Comparison of ENCODE assay signal across 1 cellular context in the genomic region with DNA sequence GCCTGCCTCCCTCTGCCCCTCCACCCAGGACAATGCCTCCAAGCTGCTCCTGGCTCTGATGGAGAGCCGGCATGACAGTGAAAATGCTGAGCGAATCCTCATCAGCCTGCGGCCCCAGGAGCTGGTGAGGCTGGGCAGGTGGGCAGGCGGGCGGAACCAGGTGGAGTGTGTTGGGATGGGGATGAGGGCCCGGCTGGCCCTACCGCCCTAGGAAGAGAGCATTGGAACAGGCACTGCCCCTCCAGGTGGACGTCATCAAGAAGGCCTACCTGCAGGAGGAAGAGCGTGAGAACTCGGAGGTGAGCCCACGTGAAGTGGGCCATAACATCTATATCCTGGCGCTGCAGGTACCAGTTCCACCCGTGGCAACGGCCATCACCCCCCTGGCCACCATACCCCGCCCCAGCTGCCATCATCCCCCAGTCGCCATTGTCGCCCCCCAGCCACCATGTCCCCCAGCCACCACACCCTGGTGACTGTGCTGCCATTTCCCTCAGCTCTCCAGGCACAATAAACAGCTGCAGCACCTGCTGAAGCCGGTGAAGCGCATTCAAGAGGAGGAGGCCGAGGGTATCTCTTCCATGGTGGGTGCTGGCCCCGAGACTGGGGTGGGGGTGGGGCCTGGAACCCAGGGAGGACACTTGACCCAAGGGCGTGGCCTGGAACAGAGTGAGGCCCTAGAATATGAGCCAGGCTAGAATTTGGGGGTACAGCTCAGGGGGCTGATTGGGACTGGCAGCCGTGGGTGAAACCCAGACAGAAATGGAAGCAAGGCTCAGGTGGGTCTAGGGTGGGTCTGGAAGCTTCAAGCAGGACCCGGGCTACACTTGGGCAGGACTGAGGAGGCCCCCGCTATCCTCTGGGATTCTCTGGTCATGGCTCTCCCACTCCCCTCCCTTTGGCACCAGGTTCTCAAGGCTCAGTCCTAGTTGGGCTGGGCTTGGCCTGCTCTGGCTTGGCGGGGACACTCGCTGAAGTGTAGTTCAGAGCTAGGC.
TF ChIP-seq lines count a peak whose summit lies in the region.

No MANE protein-coding gene starts in this region.

TF ChIP-seq in IMR-90, 13 proteins besides CTCF, POLR2A, EP300 and RAD21:
- TF ChIP-seq FOS (IDR thresholded peaks at IDR 0.05; ENCODE audit: low read depth, low read length): no peak
- no peak for TF ChIP-seq SMC3 (IDR thresholded peaks at IDR 0.05; ENCODE audit: low read depth, low read length)
- no peak for TF ChIP-seq BHLHE40 (IDR thresholded peaks at IDR 0.05; ENCODE audit: low read depth, low read length)
- TF ChIP-seq CHD1 (IDR thresholded peaks at IDR 0.05; ENCODE audit: low read depth, low read length): no peak
- TF ChIP-seq MAZ (IDR thresholded peaks at IDR 0.05; ENCODE audit: borderline replicate concordance, low read depth, low read length): no peak
- no peak for TF ChIP-seq MXI1 (IDR thresholded peaks at IDR 0.05; ENCODE audit: borderline replicate concordance, low read depth, low read length)
- no peak for TF ChIP-seq RCOR1 (IDR thresholded peaks at IDR 0.05; ENCODE audit: insufficient replicate concordance, low read length)
- TF ChIP-seq, protein P1, sequence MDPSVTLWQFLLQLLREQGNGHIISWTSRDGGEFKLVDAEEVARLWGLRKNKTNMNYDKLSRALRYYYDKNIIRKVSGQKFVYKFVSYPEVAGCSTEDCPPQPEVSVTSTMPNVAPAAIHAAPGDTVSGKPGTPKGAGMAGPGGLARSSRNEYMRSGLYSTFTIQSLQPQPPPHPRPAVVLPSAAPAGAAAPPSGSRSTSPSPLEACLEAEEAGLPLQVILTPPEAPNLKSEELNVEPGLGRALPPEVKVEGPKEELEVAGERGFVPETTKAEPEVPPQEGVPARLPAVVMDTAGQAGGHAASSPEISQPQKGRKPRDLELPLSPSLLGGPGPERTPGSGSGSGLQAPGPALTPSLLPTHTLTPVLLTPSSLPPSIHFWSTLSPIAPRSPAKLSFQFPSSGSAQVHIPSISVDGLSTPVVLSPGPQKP (IDR thresholded peaks at IDR 0.05; ENCODE audit: borderline replicate concordance, low read depth, low read length): no peak
- TF ChIP-seq, protein P2, sequence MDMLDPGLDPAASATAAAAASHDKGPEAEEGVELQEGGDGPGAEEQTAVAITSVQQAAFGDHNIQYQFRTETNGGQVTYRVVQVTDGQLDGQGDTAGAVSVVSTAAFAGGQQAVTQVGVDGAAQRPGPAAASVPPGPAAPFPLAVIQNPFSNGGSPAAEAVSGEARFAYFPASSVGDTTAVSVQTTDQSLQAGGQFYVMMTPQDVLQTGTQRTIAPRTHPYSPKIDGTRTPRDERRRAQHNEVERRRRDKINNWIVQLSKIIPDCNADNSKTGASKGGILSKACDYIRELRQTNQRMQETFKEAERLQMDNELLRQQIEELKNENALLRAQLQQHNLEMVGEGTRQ (IDR thresholded peaks at IDR 0.05; ENCODE audit: low read depth, low read length): no peak
- TF ChIP-seq CEBPB (IDR thresholded peaks at IDR 0.05; ENCODE audit: low read depth, low read length): no peak
- no peak for TF ChIP-seq NFE2L2 (IDR thresholded peaks at IDR 0.05; ENCODE audit: low read depth, low read length)
- TF ChIP-seq RFX5 (IDR thresholded peaks at IDR 0.05; ENCODE audit: low read depth, low read length): no peak
- TF ChIP-seq MAFK (IDR thresholded peaks at IDR 0.05; ENCODE audit: low read depth, low read length): no peak
